ENCODE assay signal across 12 cellular contexts in the genomic region with DNA sequence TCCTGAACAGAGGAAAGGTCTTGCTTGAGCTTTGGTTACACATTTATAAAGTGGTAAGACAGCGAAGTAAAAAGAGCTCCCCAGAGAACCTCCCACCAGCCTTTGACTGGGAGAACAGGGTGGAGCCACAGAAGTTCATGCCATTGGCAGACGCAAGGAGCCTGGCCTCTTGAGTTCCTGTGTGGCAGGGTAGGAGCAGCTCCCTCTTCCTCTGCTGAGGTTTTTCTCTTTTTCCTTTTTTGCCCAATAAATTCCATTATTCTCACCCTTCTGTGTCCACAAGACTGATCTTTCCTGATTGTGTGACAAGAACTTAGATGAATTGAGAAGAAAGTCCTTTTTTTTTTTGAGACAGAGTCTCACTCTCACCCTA. TPM values are rescaled to one million over a fixed set of nuclear protein-coding genes. Genes with fewer than 3 reads are reported as not detected.
DNase-seq lines count a peak whose midpoint lies in the region; ATAC-seq and TF ChIP-seq lines count a peak whose summit lies in the region.
"Had no signal": no experiment of that assay in that cellular context is flagged by ENCODE, and none has a peak within 500 bp of the region (broad histone marks: within the 10 kb centered on the region; RNA-seq: fewer than 3 reads in every experiment).

No MANE protein-coding gene starts in this region.

- 40 to 81% methylated on average over 1 to 2 of the region's 2 CpGs for WGBS in gastroesophageal sphincter (ENCODE audit: low coverage in 1 of 2), 2 donors

- peaks cover 44% of the 10 kb centered on the region for H3K9me3 Mint-ChIP-seq in activated CD4-positive, alpha-beta memory T cell treated with anti-CD3 and anti-CD28 coated beads, Interleukin-2, amount 10 ng/mL, durations not matched to agents 7 days and 5 days

- H3K27me3 ChIP-seq in gastroesophageal sphincter = no peaks in the 10 kb centered on the region

- H3K9me3 ChIP-seq in gastroesophageal sphincter = peaks cover 0 to 19% (median 0%) of the 10 kb centered on the region in 3 donors

- peaks cover 2% of the 10 kb centered on the region for H3K27me3 Mint-ChIP-seq in activated CD4-positive, alpha-beta memory T cell treated with anti-CD3 and anti-CD28 coated beads, Interleukin-2, amount 10 ng/mL, durations not matched to agents 7 days and 5 days
- H3K27me3 Mint-ChIP-seq: memory B cell had no signal

- CTCF ChIA-PET in activated CD4-positive, alpha-beta memory T cell treated with anti-CD3 and anti-CD28 coated beads, Interleukin-2, amount 10 ng/mL, durations not matched to agents 7 days and 5 days (lab: Charles Lee) = interaction anchor here (0.9 to 1.7 kb wide), 6 partner anchors 15 to 97 kb away, joined by 3 to 18 read pairs (median 4); partner anchors contain the start of gene S100A10

- TF ChIP-seq EP300 in gastroesophageal sphincter (IDR thresholded peaks at IDR 0.05) = no peak

- H3K36me3 Mint-ChIP-seq in activated CD4-positive, alpha-beta memory T cell treated with anti-CD3 and anti-CD28 coated beads, Interleukin-2, amount 10 ng/mL, durations not matched to agents 7 days and 5 days (ENCODE audit: low read depth) = peaks cover 74% of the 10 kb centered on the region

- peaks cover 70% of the 10 kb centered on the region for H3K4me1 Mint-ChIP-seq in activated CD4-positive, alpha-beta memory T cell treated with anti-CD3 and anti-CD28 coated beads, Interleukin-2, amount 10 ng/mL, durations not matched to agents 7 days and 5 days

- no peak overlapping the region for H3K27ac ChIP-seq in gastroesophageal sphincter

- H3K4me1 ChIP-seq in gastroesophageal sphincter = peaks cover 0 to 30% (median under 1%) of the 10 kb centered on the region in 3 donors

- TF ChIP-seq POLR2A in gastroesophageal sphincter (IDR thresholded peaks at IDR 0.05) = no peak

- POLR2A ChIA-PET in activated CD4-positive, alpha-beta memory T cell treated with anti-CD3 and anti-CD28 coated beads, Interleukin-2, amount 10 ng/mL, durations not matched to agents 7 days and 5 days (lab: Charles Lee) = interaction anchor here (0.7 to 2.1 kb wide), 21 partner anchors 9 to 243 kb away, joined by 3 to 17 read pairs (median 4); partner anchors contain the start of genes C2CD4D, S100A10 and S100A11

- H3K27ac Mint-ChIP-seq in activated CD4-positive, alpha-beta memory T cell treated with anti-CD3 and anti-CD28 coated beads, Interleukin-2, amount 10 ng/mL, durations not matched to agents 7 days and 5 days = peak overlapping the region; percentile 93
- H3K27ac Mint-ChIP-seq: memory B cell had no signal

- H3K4me3 ChIP-seq in gastroesophageal sphincter = no peak overlapping the region

- H3K4me3 Mint-ChIP-seq in activated CD4-positive, alpha-beta memory T cell treated with anti-CD3 and anti-CD28 coated beads, Interleukin-2, amount 10 ng/mL, durations not matched to agents 7 days and 5 days = peak overlapping the region; percentile 52
- H3K4me3 Mint-ChIP-seq: memory B cell had no signal

- no peak for ATAC-seq in gastroesophageal sphincter

- in situ Hi-C loops in KBM-7 (cut with MboI; ENCODE audit: low pct_unique_long_range_greater_than_20kb, low sequenced_read_pairs) = no loop called here

- peaks cover 0 to 22% of the 10 kb centered on the region in 2 donors for H3K36me3 ChIP-seq in gastroesophageal sphincter

- DNase-seq in KBM-7 (peak; percentile 41), dermis blood vessel endothelial cell (peak; percentile 55), amygdala (lab: John Stamatoyannopoulos, UW) (no peak), NCI-H146 (lab: John Stamatoyannopoulos, UW) (no peak), HuH-7.5 (ENCODE audit: low spot score) (no peak)
- DNase-seq in activated CD4-positive, alpha-beta memory T cell treated with anti-CD3 and anti-CD28 coated beads, Interleukin-2, amount 10 ng/mL, durations not matched to agents 7 days and 5 days = peak; percentile 70
- peak; percentile 60 to 65 for DNase-seq in stimulated activated CD4-positive, alpha-beta T cell treated with anti-CD3 and anti-CD28 coated beads, Interleukin-2, amount 100 ng/mL, for 24 hours
- DNase-seq: DMS79, NCI-H2171 treated with DMSO at 0.1 percent for 48 hours had no signal

- no peak for TF ChIP-seq CTCF in gastroesophageal sphincter (IDR thresholded peaks at IDR 0.05)

RNA-seq across cellular contexts. Expression of gene THEM4, which starts 4.3 kb away (rescaled TPM):
- total RNA-seq in activated CD4-positive, alpha-beta memory T cell treated with anti-CD3 and anti-CD28 coated beads, Interleukin-2, amount 10 ng/mL, durations not matched to agents 7 days and 5 days = 10 to 100 TPM; 26.3 to 28.6 TPM
- total RNA-seq in dermis blood vessel endothelial cell (5.1 and 12.1 TPM in 2 replicates), gastroesophageal sphincter (10 to 100 TPM; 14.7 to 17.5 (median 16.1) TPM)

RNA-seq across cellular contexts. Expression of gene THEM5, which starts 51.5 kb away (rescaled TPM):
- not detected for total RNA-seq in activated CD4-positive, alpha-beta memory T cell treated with anti-CD3 and anti-CD28 coated beads, Interleukin-2, amount 10 ng/mL, durations not matched to agents 7 days and 5 days
- 0.17 TPM in 1 of 2 replicates, not detected in the other for total RNA-seq in dermis blood vessel endothelial cell
- not detected for total RNA-seq in gastroesophageal sphincter
- total RNA-seq: subcutaneous adipose tissue had no signal

Comparison
In these comparisons a context has a peak if more than half of its experiments do, and no peak if none do; other contexts are left out.
1. DNase-seq: peak in KBM-7 (single experiment), activated CD4-positive, alpha-beta memory T cell treated with anti-CD3 and anti-CD28 coated beads, Interleukin-2, amount 10 ng/mL, durations not matched to agents 7 days and 5 days (single experiment), dermis blood vessel endothelial cell (single experiment) and stimulated activated CD4-positive, alpha-beta T cell treated with anti-CD3 and anti-CD28 coated beads, Interleukin-2, amount 100 ng/mL, for 24 hours (2 of 2); none in amygdala (0 of 56), NCI-H146 (single experiment) and HuH-7.5 (single experiment).